13 cellular contexts compared by ENCODE assay signal in the genomic region with DNA sequence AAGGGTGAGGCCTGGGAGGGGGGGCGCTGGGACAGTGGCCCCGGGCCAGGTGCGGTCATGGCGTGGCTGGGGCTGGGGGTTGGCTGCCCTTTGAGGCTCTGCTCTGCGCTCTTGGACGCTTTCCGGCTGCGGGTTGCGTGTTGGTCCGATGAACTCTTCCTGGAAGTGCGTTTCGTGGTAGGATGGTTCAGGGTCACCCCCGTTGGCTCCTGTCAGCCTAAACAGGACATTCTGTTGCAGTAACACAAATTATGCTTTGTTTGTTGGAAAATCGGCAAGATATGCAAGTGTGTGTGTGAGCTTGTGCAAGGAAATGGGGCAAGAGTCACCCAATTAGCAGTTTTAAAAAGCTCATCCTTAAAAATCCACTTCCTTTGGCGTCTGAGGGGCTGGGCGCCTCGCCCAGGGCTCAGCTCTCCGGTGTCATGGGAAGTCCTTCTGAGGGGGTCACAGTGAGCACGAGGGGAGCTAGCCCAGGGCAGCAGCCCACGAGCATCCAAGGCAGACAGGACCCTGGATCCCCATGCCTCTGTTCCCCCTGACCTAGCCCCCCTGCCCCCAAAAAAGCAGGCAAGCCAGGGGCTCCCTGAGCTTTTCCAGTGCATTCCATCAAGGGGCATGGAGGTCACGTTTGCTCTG. TPM values are rescaled to one million over a fixed set of nuclear protein-coding genes. Genes with fewer than 3 reads are reported as not detected.
DNase-seq lines count a peak whose midpoint lies in the region; ATAC-seq, FAIRE-seq and TF ChIP-seq lines count a peak whose summit lies in the region.
"Had no signal": no experiment of that assay in that cellular context is flagged by ENCODE, and none has a peak within 500 bp of the region (broad histone marks: within the 10 kb centered on the region; RNA-seq: fewer than 3 reads in every experiment).

No MANE protein-coding gene starts in this region.

- H3K4me3 ChIP-seq in BLaER1 (no peak overlapping the region), trophoblast cell (ENCODE audit: low read depth, low read length) (peak overlapping the region; percentile 34)
- H3K4me3 ChIP-seq: SJCRH30 had no signal

- H3K79me2 ChIP-seq in trophoblast cell (ENCODE audit: control insufficient read depth, insufficient read depth, low read length, poor library complexity) = no peaks in the 10 kb centered on the region

- POLR2A ChIA-PET in RWPE1 (lab: Yijun Ruan, JAX; ENCODE audit: low non-redundant PET) = no interaction called here

- no peaks in the 10 kb centered on the region for H3K27me3 ChIP-seq in BLaER1
- H3K27me3 ChIP-seq in trophoblast cell (ENCODE audit: insufficient read depth, low read length) = no peaks in the 10 kb centered on the region

- no peaks in the 10 kb centered on the region for H3K79me1 ChIP-seq in trophoblast cell (ENCODE audit: low read length)

- H2AFZ ChIP-seq in trophoblast cell (ENCODE audit: insufficient read depth, low read length, poor library complexity) = no peak overlapping the region

- H2AK5ac ChIP-seq in trophoblast cell (ENCODE audit: low read length) = no peak overlapping the region

- no peak for FAIRE-seq in HTR-8/SVneo (lab: Jason Lieb, UNC)

- peak overlapping the region; percentile 46; the same call in 1 of the 2 replicates for H3K27ac ChIP-seq in BLaER1
- peak overlapping the region; percentile 11; the same call in 1 of the 2 replicates for H3K27ac ChIP-seq in RWPE1
- no peak overlapping the region for H3K27ac ChIP-seq in trophoblast cell (ENCODE audit: low read depth, low read length)
- H3K27ac ChIP-seq: SJCRH30, WERI-Rb-1 had no signal

- no peak overlapping the region for H4K12ac ChIP-seq in trophoblast cell (ENCODE audit: low read depth, low read length)

- no CpG with 5 or more reads among the region's 21 CpGs for WGBS in trophoblast cell (ENCODE audit: extremely low coverage, insufficient coverage, insufficient read length)

- no peak overlapping the region for H2BK12ac ChIP-seq in trophoblast cell (ENCODE audit: low read length)

- no peaks in the 10 kb centered on the region for H4K20me1 ChIP-seq in BLaER1

- H3K4ac ChIP-seq in trophoblast cell (ENCODE audit: low read depth, low read length) = no peak overlapping the region

- H3K9ac ChIP-seq in BLaER1 (no peak overlapping the region), trophoblast cell (ENCODE audit: low read length) (no peak overlapping the region)

- H3K9me3 ChIP-seq in BLaER1 (no peaks in the 10 kb centered on the region), trophoblast cell (ENCODE audit: insufficient read depth, low read depth, low read length) (peaks cover 9% of the 10 kb centered on the region)
- H3K9me3 ChIP-seq: SJCRH30 had no signal

- no peak for TF ChIP-seq CTCF in RWPE1 (conservative IDR thresholded peaks at IDR 0.05; ENCODE audit: low read depth)

- no peak overlapping the region for H2BK120ac ChIP-seq in trophoblast cell (ENCODE audit: insufficient read depth, low read length, poor library complexity)

- H3K18ac ChIP-seq in trophoblast cell (ENCODE audit: low read length) = no peak overlapping the region

- no peak for DNase-seq in RWPE1 (ENCODE audit: low spot score)
- DNase-seq in left cardiac atrium = peak; percentile 18
- no peak for DNase-seq in trophoblast cell
- DNase-seq in Kasumi-1 (lab: John Stamatoyannopoulos, UW) = no peak
- DNase-seq in amygdala (lab: John Stamatoyannopoulos, UW) = no peak
- DNase-seq in HTR-8/SVneo (ENCODE audit: insufficient read length, low spot score) = no peak
- DNase-seq: amniotic stem cell, foreskin fibroblast, SJCRH30 had no signal

- intact Hi-C loops in left cardiac atrium (cut with DNase I) = loop anchor here in 1 of 2 donors (5.0 kb wide), 1 partner anchor 136 kb away; no protein-coding TSS in a partner anchor

- no peak overlapping the region for H2BK5ac ChIP-seq in trophoblast cell (ENCODE audit: low read depth, low read length, poor library complexity)

- no peak overlapping the region for H4K91ac ChIP-seq in trophoblast cell (ENCODE audit: low read depth, low read length)

- H4K8ac ChIP-seq in trophoblast cell (ENCODE audit: low read depth, low read length) = no peak overlapping the region

- H3K4me1 ChIP-seq in BLaER1 = peaks cover 67% of the 10 kb centered on the region
- H3K4me1 ChIP-seq in trophoblast cell (ENCODE audit: control insufficient read depth in 1 of 2, insufficient read depth in 2 of 2, low read length in 2 of 2) = no peaks in the 10 kb centered on the region

- ATAC-seq in left cardiac atrium (peak in 1 of 2 donors; percentile 49), HG03039 (IDR thresholded peaks at IDR 0.05; ENCODE audit: unreplicated experiment) (no peak)

- H3K4me2 ChIP-seq in BLaER1 (peak overlapping the region; percentile 57), trophoblast cell (ENCODE audit: low read length) (no peak overlapping the region)

- H3K23ac ChIP-seq in trophoblast cell (ENCODE audit: low read length) = no peak overlapping the region

- no peak overlapping the region for H3K14ac ChIP-seq in trophoblast cell (ENCODE audit: low read length)

- H3K36me3 ChIP-seq in BLaER1 (no peaks in the 10 kb centered on the region), trophoblast cell (ENCODE audit: control insufficient read depth in 1 of 2, insufficient read depth in 2 of 2, low read length in 2 of 2) (no peaks in the 10 kb centered on the region)
- H3K36me3 ChIP-seq: SJCRH30, WERI-Rb-1 had no signal

- CTCF ChIA-PET in RWPE1 (lab: Yijun Ruan, JAX) = interaction anchor here (1.1 to 1.2 kb wide), 2 partner anchors 8 to 16 kb away, joined by 3 to 6 read pairs; no protein-coding TSS in a partner anchor

RNA-seq across cellular contexts. Expression of gene RNU6ATAC, which starts 22.2 kb away (rescaled TPM):
- 100 to 1,000 TPM; 307 to 456 TPM for total RNA-seq in left cardiac atrium
- not detected in 2 replicates for polyA plus RNA-seq in trophoblast cell (2013)
- total RNA-seq: Daoy, SJCRH30 had no signal

RNA-seq across cellular contexts. Expression of gene WDR5, which starts 50.7 kb away (rescaled TPM):
- 10 to 100 TPM; 16.0 to 20.3 TPM for total RNA-seq in left cardiac atrium
- polyA plus RNA-seq in trophoblast cell (2013) = 23.6 and 23.9 TPM in 2 replicates
